Comparison of ENCODE assay signal across 28 cellular contexts in genomic region chr20:12598894-12599293, GRCh38.
DNase-seq lines count a peak whose midpoint lies in the region; ATAC-seq and TF ChIP-seq lines count a peak whose summit lies in the region.
"Had no signal": no experiment of that assay in that cellular context is flagged by ENCODE, and none has a peak within 500 bp of the region (broad histone marks: within the 10 kb centered on the region; RNA-seq: fewer than 3 reads in every experiment).

No MANE protein-coding gene starts in this region.

- H3K4me3 ChIP-seq in breast epithelium = no peak overlapping the region
- no peak overlapping the region for H3K4me3 ChIP-seq in BE2C (ENCODE audit: low read depth, low read length)
- H3K4me3 ChIP-seq: dorsolateral prefrontal cortex, gastrocnemius medialis, right atrium auricular region had no signal

- H3K36me3 ChIP-seq in breast epithelium = no peaks in the 10 kb centered on the region
- no peaks in the 10 kb centered on the region for H3K36me3 ChIP-seq in BE2C
- H3K36me3 ChIP-seq: gastrocnemius medialis, right atrium auricular region had no signal

- H3K4me1 Mint-ChIP-seq in MCF 10A (ENCODE audit: insufficient read depth, unreplicated experiment) (no peaks in the 10 kb centered on the region), WTC11 (peaks cover 48% of the 10 kb centered on the region)
- H3K4me1 Mint-ChIP-seq: IgD-negative memory B cell, T-helper 17 cell had no signal

- no peaks in the 10 kb centered on the region for H3K4me1 ChIP-seq in breast epithelium
- H3K4me1 ChIP-seq in BE2C = peaks cover 6% of the 10 kb centered on the region
- H3K4me1 ChIP-seq: Caco-2, gastrocnemius medialis, right atrium auricular region had no signal

- H3K27ac ChIP-seq in breast epithelium = no peak overlapping the region
- H3K27ac ChIP-seq: 22Rv1, C4-2B, dorsolateral prefrontal cortex, gastrocnemius medialis, right atrium auricular region had no signal

- CTCF ChIA-PET in MCF 10A (lab: Yijun Ruan, JAX) (no interaction called here), WTC11 (lab: Charles Lee) (no interaction called here)

- ATAC-seq in WTC11 = 0 out of 2 replicates have a peak, but pooled peaks have one; percentile 14
- ATAC-seq: gastrocnemius medialis, T-helper 17 cell had no signal

- BruUV-seq in MCF 10A (replicated peaks; lab: Mats Ljungman, UMichigan) = no TSS peak

- DNase-seq in DMS53 (lab: John Stamatoyannopoulos, UW) (peak; percentile 19), DMS53 treated with DMSO at 0.1 percent for 48 hours (lab: John Stamatoyannopoulos, UW; ENCODE audit: unreplicated experiment) (no peak), MCF 10A (ENCODE audit: unreplicated experiment) (peak; percentile 47), breast epithelium (ENCODE audit: low spot score in 2 of 2) (no peak), WTC11 (ENCODE audit: low spot score) (no peak), HUDEP-2 (lab: John Stamatoyannopoulos, UW; ENCODE audit: unreplicated experiment in 76 of 76) (no peak), BE2C (no peak), epidermal melanocyte (ENCODE audit: insufficient read length, low spot score) (no peak)
- DNase-seq: activated CD4-positive, alpha-beta memory T cell treated with anti-CD3 and anti-CD28 coated beads for 36 hours; activated naive CD4-positive, alpha-beta T cell treated with anti-CD3 and anti-CD28 coated beads for 36 hours; Caco-2; dorsolateral prefrontal cortex; gastrocnemius medialis; GOT3; HFFc6; NCI-H1092 treated with DMSO at 0.1 percent for 48 hours; NCI-H774; posterior cingulate gyrus; SK-N-SH; small intestine; stimulated activated naive CD4-positive, alpha-beta T cell; T-helper 17 cell had no signal

- H3K27me3 Mint-ChIP-seq in MCF 10A (ENCODE audit: insufficient read depth, unreplicated experiment) = no peaks in the 10 kb centered on the region
- no peaks in the 10 kb centered on the region for H3K27me3 Mint-ChIP-seq in WTC11 (ENCODE audit: low read depth)
- H3K27me3 Mint-ChIP-seq: activated CD4-positive, alpha-beta memory T cell treated with anti-CD3 and anti-CD28 coated beads for 36 hours; IgD-negative memory B cell; T-helper 17 cell; type B pancreatic cell had no signal

- TF ChIP-seq CTCF in MCF 10A (IDR thresholded peaks at IDR 0.05; ENCODE audit: unreplicated experiment) (no peak), breast epithelium (IDR thresholded peaks at IDR 0.05) (no peak), WTC11 (IDR thresholded peaks at IDR 0.05) (no peak), BE2C (IDR thresholded peaks at IDR 0.05; ENCODE audit: low read depth, low read length) (no peak)

- POLR2A ChIA-PET in MCF 10A (lab: Yijun Ruan, JAX) (interaction anchor here (0.7 kb wide), 1 partner anchor 809 kb away, joined by 3 read pairs; no protein-coding TSS in a partner anchor), WTC11 (lab: Charles Lee) (no interaction called here)

- H3K27ac Mint-ChIP-seq in MCF 10A (ENCODE audit: low read depth, unreplicated experiment) (no peak overlapping the region), WTC11 (no peak overlapping the region)
- H3K27ac Mint-ChIP-seq: activated CD4-positive, alpha-beta memory T cell treated with anti-CD3 and anti-CD28 coated beads for 36 hours; activated naive CD4-positive, alpha-beta T cell treated with anti-CD3 and anti-CD28 coated beads for 36 hours; brain; HFFc6; IgD-negative memory B cell; T-helper 17 cell; type B pancreatic cell had no signal

- H3K36me3 Mint-ChIP-seq in MCF 10A (ENCODE audit: insufficient read depth, unreplicated experiment) = no peaks in the 10 kb centered on the region
- no peaks in the 10 kb centered on the region for H3K36me3 Mint-ChIP-seq in WTC11
- H3K36me3 Mint-ChIP-seq: activated CD4-positive, alpha-beta memory T cell treated with anti-CD3 and anti-CD28 coated beads for 36 hours; brain; IgD-negative memory B cell; type B pancreatic cell had no signal

- H3K4me3 Mint-ChIP-seq in MCF 10A (ENCODE audit: unreplicated experiment) (no peak overlapping the region), WTC11 (no peak overlapping the region)
- H3K4me3 Mint-ChIP-seq: activated CD4-positive, alpha-beta memory T cell treated with anti-CD3 and anti-CD28 coated beads for 36 hours; activated naive CD4-positive, alpha-beta T cell treated with anti-CD3 and anti-CD28 coated beads for 36 hours; brain; HFFc6; IgD-negative memory B cell; T-helper 17 cell; type B pancreatic cell had no signal

- H3K27me3 ChIP-seq in breast epithelium (no peaks in the 10 kb centered on the region), BE2C (no peaks in the 10 kb centered on the region)
- H3K27me3 ChIP-seq: dorsolateral prefrontal cortex, gastrocnemius medialis, right atrium auricular region had no signal

- H3K9me3 Mint-ChIP-seq in MCF 10A (ENCODE audit: unreplicated experiment) = peaks cover 13% of the 10 kb centered on the region
- H3K9me3 Mint-ChIP-seq in WTC11 = peaks cover 8% of the 10 kb centered on the region
- H3K9me3 Mint-ChIP-seq: activated naive CD4-positive, alpha-beta T cell treated with anti-CD3 and anti-CD28 coated beads for 36 hours; type B pancreatic cell had no signal

- intact Hi-C loops in MCF 10A (cut with micrococcal nuclease) (no loop called here), breast epithelium (cut with DNase I; ENCODE audit: low total_unique reads) (no loop called here)

- H3K9me3 ChIP-seq in breast epithelium (no peaks in the 10 kb centered on the region), BE2C (no peaks in the 10 kb centered on the region)
- H3K9me3 ChIP-seq: Caco-2, gastrocnemius medialis, right atrium auricular region, SK-N-SH had no signal

- TF ChIP-seq POLR2A in breast epithelium (IDR thresholded peaks at IDR 0.05) = no peak

TF ChIP-seq in WTC11, 78 proteins besides CTCF, POLR2A, EP300 and RAD21 (continues in another document):
- TF ChIP-seq SMAD3 (CRISPR knock-in tag; IDR thresholded peaks at IDR 0.05; ENCODE audit: borderline replicate concordance) (no peak), HMGXB4 (CRISPR knock-in tag; IDR thresholded peaks at IDR 0.05) (no peak), ZNF512 (CRISPR knock-in tag; IDR thresholded peaks at IDR 0.05; ENCODE audit: borderline replicate concordance) (no peak), E2F5 (CRISPR knock-in tag; IDR thresholded peaks at IDR 0.05) (no peak), ZNF281 (CRISPR knock-in tag; IDR thresholded peaks at IDR 0.05) (no peak), ZNF396 (CRISPR knock-in tag; IDR thresholded peaks at IDR 0.05; ENCODE audit: borderline replicate concordance) (no peak)

Comparison
In these comparisons a context has a peak if more than half of its experiments do, and no peak if none do; other contexts are left out.
1. DNase-seq: peak in DMS53 (single experiment) and MCF 10A (single experiment); none in DMS53 treated with DMSO at 0.1 percent for 48 hours (single experiment), breast epithelium (0 of 2), WTC11 (single experiment), HUDEP-2 (0 of 76), BE2C (single experiment) and epidermal melanocyte (single experiment).